ENCODE assay signal across 8 cellular contexts in the genomic region with DNA sequence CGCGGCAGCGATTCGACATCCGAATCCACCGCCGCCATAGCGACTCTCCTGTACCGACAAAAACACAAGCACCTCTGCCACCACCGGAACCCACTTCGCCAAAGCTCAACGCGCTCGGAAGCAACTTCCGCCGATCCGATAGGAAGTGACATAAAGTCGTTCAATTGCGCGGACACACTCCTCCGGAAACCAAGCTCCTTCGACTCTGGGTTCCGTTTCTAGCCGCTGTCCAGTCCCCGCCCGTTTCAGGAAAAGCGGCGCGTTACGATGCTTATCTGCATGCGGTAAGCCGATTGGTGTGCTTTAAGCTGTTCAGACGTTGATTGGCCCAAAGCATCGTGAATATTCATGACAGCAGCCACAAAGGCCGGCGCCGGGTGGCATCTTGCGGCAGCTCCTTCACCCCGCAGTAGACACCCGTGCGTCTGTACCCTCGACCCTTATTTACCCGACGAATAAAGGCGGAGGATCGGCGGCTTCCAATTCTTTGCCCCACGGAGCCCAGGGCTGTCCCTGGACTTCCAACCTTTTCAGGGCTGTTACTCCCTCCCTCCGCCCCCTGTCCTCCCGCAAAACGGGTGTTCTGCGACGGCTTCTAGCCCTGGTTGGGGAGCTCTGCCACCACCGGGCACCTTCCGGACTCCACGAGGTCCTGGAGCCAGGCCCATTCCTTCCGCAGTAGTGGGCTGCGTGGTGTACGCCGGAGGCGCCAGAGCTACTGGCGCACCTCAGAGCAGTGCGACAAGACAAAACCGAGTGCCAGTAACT. TPM values are rescaled to one million over a fixed set of nuclear protein-coding genes. Genes with fewer than 3 reads are reported as not detected.
DNase-seq lines count a peak whose midpoint lies in the region; ATAC-seq, FAIRE-seq and TF ChIP-seq lines count a peak whose summit lies in the region.

A gene with protein sequence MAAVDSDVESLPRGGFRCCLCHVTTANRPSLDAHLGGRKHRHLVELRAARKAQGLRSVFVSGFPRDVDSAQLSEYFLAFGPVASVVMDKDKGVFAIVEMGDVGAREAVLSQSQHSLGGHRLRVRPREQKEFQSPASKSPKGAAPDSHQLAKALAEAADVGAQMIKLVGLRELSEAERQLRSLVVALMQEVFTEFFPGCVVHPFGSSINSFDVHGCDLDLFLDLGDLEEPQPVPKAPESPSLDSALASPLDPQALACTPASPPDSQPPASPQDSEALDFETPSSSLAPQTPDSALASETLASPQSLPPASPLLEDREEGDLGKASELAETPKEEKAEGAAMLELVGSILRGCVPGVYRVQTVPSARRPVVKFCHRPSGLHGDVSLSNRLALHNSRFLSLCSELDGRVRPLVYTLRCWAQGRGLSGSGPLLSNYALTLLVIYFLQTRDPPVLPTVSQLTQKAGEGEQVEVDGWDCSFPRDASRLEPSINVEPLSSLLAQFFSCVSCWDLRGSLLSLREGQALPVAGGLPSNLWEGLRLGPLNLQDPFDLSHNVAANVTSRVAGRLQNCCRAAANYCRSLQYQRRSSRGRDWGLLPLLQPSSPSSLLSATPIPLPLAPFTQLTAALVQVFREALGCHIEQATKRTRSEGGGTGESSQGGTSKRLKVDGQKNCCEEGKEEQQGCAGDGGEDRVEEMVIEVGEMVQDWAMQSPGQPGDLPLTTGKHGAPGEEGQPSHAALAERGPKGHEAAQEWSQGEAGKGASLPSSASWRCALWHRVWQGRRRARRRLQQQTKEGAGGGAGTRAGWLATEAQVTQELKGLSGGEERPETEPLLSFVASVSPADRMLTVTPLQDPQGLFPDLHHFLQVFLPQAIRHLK (minus strand): TSS at position 76 of the 768 bp plus-strand sequence. CDS start 38 bp downstream, at position 38.

- H3K4me1 ChIP-seq in astrocyte (ENCODE audit: insufficient read depth, low read length) (peaks cover 10% of the 10 kb centered on the region), rectal smooth muscle tissue (ENCODE audit: control insufficient read depth, insufficient read depth, low read length) (peaks cover 15% of the 10 kb centered on the region)

- no peaks in the 10 kb centered on the region for H3K9me3 Mint-ChIP-seq in astrocyte (ENCODE audit: unreplicated experiment)

- H3K4me3 ChIP-seq in astrocyte (ENCODE audit: insufficient read depth, low read depth, low read length) (peak within 1 kb of the TSS; percentile 96), rectal smooth muscle tissue (ENCODE audit: low read length) (peak within 1 kb of the TSS; percentile 93)

- peak within 1 kb of the TSS; percentile 95 for H3K9ac ChIP-seq in astrocyte (ENCODE audit: low read length)
- peak within 1 kb of the TSS; percentile 88 for H3K9ac ChIP-seq in rectal smooth muscle tissue (ENCODE audit: low read length)

- H3K4me3 Mint-ChIP-seq in astrocyte (ENCODE audit: unreplicated experiment): peak within 1 kb of the TSS; percentile 93

- H3K27ac ChIP-seq in astrocyte (ENCODE audit: low read depth, low read length) (peak within 1 kb of the TSS; percentile 80), rectal smooth muscle tissue (ENCODE audit: low read depth, low read length) (peak within 1 kb of the TSS; percentile 93)

- peak; percentile 84 for ATAC-seq in GM18505 (IDR thresholded peaks at IDR 0.05; ENCODE audit: unreplicated experiment)
- ATAC-seq in HG02973 (IDR thresholded peaks at IDR 0.05; ENCODE audit: unreplicated experiment): peak; percentile 73

- H3K27ac Mint-ChIP-seq in astrocyte (ENCODE audit: unreplicated experiment): peak within 1 kb of the TSS; percentile 96

- peak; percentile 64 for FAIRE-seq in astrocyte (lab: Jason Lieb, UNC)

- DNase-seq in NCI-H2029 (lab: John Stamatoyannopoulos, UW): peak; percentile 99
- DNase-seq in T-helper 22 cell (ENCODE audit: low read depth): peak; percentile 95
- DNase-seq in astrocyte (ENCODE audit: low read depth): peak; percentile 99
- DNase-seq in hepatic stellate cell (ENCODE audit: low spot score): peak; percentile 96
- no peak for DNase-seq in cortex of kidney (lab: John Stamatoyannopoulos, UW)

- peaks cover 39% of the 10 kb centered on the region for H3K79me2 ChIP-seq in astrocyte (ENCODE audit: insufficient read depth, low read length)

- no peak for TF ChIP-seq CTCF in astrocyte (IDR thresholded peaks at IDR 0.05; ENCODE audit: insufficient read depth, low read depth, low read length)

- TF ChIP-seq POLR2A in GM18505 (IDR thresholded peaks at IDR 0.05; ENCODE audit: borderline replicate concordance, extremely low read depth, insufficient read depth, insufficient read length): peak; percentile 98

- H3K4me2 ChIP-seq in astrocyte (ENCODE audit: low read length): peak within 1 kb of the TSS; percentile 93

- H2AFZ ChIP-seq in astrocyte (ENCODE audit: low read depth, low read length): peak within 1 kb of the TSS; percentile 81

- H3K36me3 ChIP-seq in astrocyte (ENCODE audit: insufficient read depth, low read length) (peaks cover 35% of the 10 kb centered on the region), rectal smooth muscle tissue (ENCODE audit: control insufficient read depth, insufficient read depth, low read length) (peaks cover 39% of the 10 kb centered on the region)

- H3K27me3 ChIP-seq in astrocyte (ENCODE audit: insufficient read depth, low read length) (no peaks in the 10 kb centered on the region), rectal smooth muscle tissue (ENCODE audit: control insufficient read depth, insufficient read depth, low read length) (no peaks in the 10 kb centered on the region)

- peaks cover 36% of the 10 kb centered on the region for H4K20me1 ChIP-seq in astrocyte (ENCODE audit: insufficient read depth, low read length)

- peaks cover 7% of the 10 kb centered on the region for H3K4me1 Mint-ChIP-seq in astrocyte (ENCODE audit: low read depth, unreplicated experiment)

- no peaks in the 10 kb centered on the region for H3K27me3 Mint-ChIP-seq in astrocyte (ENCODE audit: low read depth, unreplicated experiment)

- H3K36me3 Mint-ChIP-seq in astrocyte (ENCODE audit: low read depth, unreplicated experiment): peaks cover 31% of the 10 kb centered on the region

- H3K9me3 ChIP-seq in astrocyte (ENCODE audit: insufficient read depth, low read depth, low read length): no peaks in the 10 kb centered on the region

RNA-seq across cellular contexts. Expression of the gene that starts here (rescaled TPM):
- 16.8 and 18.3 TPM in 2 replicates for total RNA-seq in astrocyte
